ENCODE assay signal across 8 cellular contexts in genomic region chr2:70086838-70087702, GRCh38. TPM values are rescaled to one million over a fixed set of nuclear protein-coding genes. Genes with fewer than 3 reads are reported as not detected.
DNase-seq lines count a peak whose midpoint lies in the region; ATAC-seq and TF ChIP-seq lines count a peak whose summit lies in the region.

PCBP1 (plus strand) TSS chr2:70087477; CDS start chr2:70087744, 267 bp downstream.

- WGBS in right cardiac atrium = under 1% methylated on average over 93 of the region's 94 CpGs
- WGBS in urinary bladder = under 1% methylated on average over 94 of the region's 94 CpGs

- peaks cover 5 to 29% of the 10 kb centered on the region in 2 donors for H3K4me1 ChIP-seq in ascending aorta
- H3K4me1 ChIP-seq in right cardiac atrium (ENCODE audit: control insufficient read depth, insufficient read depth, low read length) = peaks cover 6% of the 10 kb centered on the region
- H3K4me1 ChIP-seq in urinary bladder (ENCODE audit: insufficient read depth) = peaks cover 4% of the 10 kb centered on the region

- H3K27ac ChIP-seq in ascending aorta (peak within 1 kb of the TSS; percentile 98 to 99), right cardiac atrium (ENCODE audit: low read length) (peak within 1 kb of the TSS; percentile 99), urinary bladder (ENCODE audit: low read depth) (peak within 1 kb of the TSS; percentile 100)

- H3K27me3 ChIP-seq in ascending aorta (no peaks in the 10 kb centered on the region), right cardiac atrium (ENCODE audit: control insufficient read depth, insufficient read depth) (no peaks in the 10 kb centered on the region)

- H3K36me3 ChIP-seq in ascending aorta (peaks cover 0 to 18% of the 10 kb centered on the region in 2 donors), urinary bladder (ENCODE audit: insufficient read depth) (no peaks in the 10 kb centered on the region)

- H3K4me3 ChIP-seq in ascending aorta = peak within 1 kb of the TSS; percentile 78 to 91
- H3K4me3 ChIP-seq in right cardiac atrium (ENCODE audit: low read length) = peak within 1 kb of the TSS; percentile 67
- H3K4me3 ChIP-seq in urinary bladder (ENCODE audit: low read depth, low read length) = peak within 1 kb of the TSS; percentile 80

- H3K9me3 ChIP-seq in ascending aorta = no peaks in the 10 kb centered on the region
- H3K9me3 ChIP-seq in right cardiac atrium (ENCODE audit: control insufficient read depth, low read length) = no peaks in the 10 kb centered on the region

- TF ChIP-seq POLR2A in GM18505 (IDR thresholded peaks at IDR 0.05; ENCODE audit: borderline replicate concordance, extremely low read depth, insufficient read depth, insufficient read length) = no peak

- peak; percentile 62 for DNase-seq in NCI-H2081 treated with DMSO at 0.1 percent for 48 hours (lab: John Stamatoyannopoulos, UW)
- peak; percentile 98 for DNase-seq in T-helper 9 cell
- peak; percentile 74 to 96 for DNase-seq in ascending aorta (ENCODE audit: low spot score in 2 of 2)
- peak; percentile 96 to 99 (median 99) for DNase-seq in right cardiac atrium
- peak; percentile 78 for DNase-seq in pulmonary artery endothelial cell (ENCODE audit: low read depth, low spot score)

- ATAC-seq in GM18505 (IDR thresholded peaks at IDR 0.05; ENCODE audit: unreplicated experiment) (peak; percentile 30), HG02981 (IDR thresholded peaks at IDR 0.05; ENCODE audit: unreplicated experiment) (peak; percentile 33), right cardiac atrium (peak; percentile 88 to 89)

- intact Hi-C loops in ascending aorta (cut with DNase I) = loop anchor here (1.0 to 5.0 kb wide), 7 partner anchors 16 to 205 kb away; partner anchors contain the start of genes C2orf42, SNRPG and TIA1
- intact Hi-C loops in right cardiac atrium (cut with DNase I) = loop anchor here in 3 of 4 donors (2.0 to 10.0 kb wide), 5 partner anchors 35 to 175 kb away; partner anchors contain the start of gene MXD1 (in 1 of the 3)

- TF ChIP-seq CTCF in ascending aorta (IDR thresholded peaks at IDR 0.05) = no peak

RNA-seq across cellular contexts. Expression of gene PCBP1, which starts in this region (rescaled TPM):
- total RNA-seq in ascending aorta (227 TPM), right cardiac atrium (100 to 1,000 TPM; 233 to 259 (median 239) TPM), pulmonary artery endothelial cell (47.0 and 48.7 TPM in 2 replicates), urinary bladder (51.8 TPM)
- polyA plus RNA-seq in right cardiac atrium (280 TPM), urinary bladder (370 TPM)

Comparison
In these comparisons a context has a peak if more than half of its experiments do, and no peak if none do; other contexts are left out.
1. Peak in every context shown above with its lines: DNase-seq, ATAC-seq, H3K4me3 ChIP-seq and H3K27ac ChIP-seq.
2. ATAC-seq: peak in every context shown above with its lines; median percentile 88 in right cardiac atrium; 33 in HG02981; 30 in GM18505.